ENCODE assay signal across 18 cellular contexts in genomic region chr1:184189361-184189760, GRCh38.
DNase-seq lines count a peak whose midpoint lies in the region; TF ChIP-seq lines count a peak whose summit lies in the region.
"Had no signal": no experiment of that assay in that cellular context is flagged by ENCODE, and none has a peak within 500 bp of the region (broad histone marks: within the 10 kb centered on the region; RNA-seq: fewer than 3 reads in every experiment).

No MANE protein-coding gene starts in this region.

- no peak overlapping the region for H3K27ac ChIP-seq in mammary epithelial cell (ENCODE audit: insufficient read depth, low read depth, low read length)
- H3K27ac ChIP-seq: gastrocnemius medialis, pancreas, transverse colon had no signal

- no peak overlapping the region for H2AFZ ChIP-seq in mammary epithelial cell (ENCODE audit: low read depth, low read length)
- H2AFZ ChIP-seq: GM23338 had no signal

- H3K9me3 ChIP-seq in mammary epithelial cell (replicated peaks; ENCODE audit: insufficient read depth, low read length): no peaks in the 10 kb centered on the region
- H3K9me3 ChIP-seq: gastrocnemius medialis, pancreas, transverse colon had no signal

- in situ Hi-C loops in mammary epithelial cell (cut with MboI; ENCODE audit: low sequenced_read_pairs in 2 of 2): no loop called here

- H3K27me3 ChIP-seq in mammary epithelial cell (ENCODE audit: insufficient read depth, low read length): no peaks in the 10 kb centered on the region
- H3K27me3 ChIP-seq: pancreas, transverse colon had no signal

- H3K4me1 ChIP-seq in mammary epithelial cell (ENCODE audit: insufficient read depth, low read length): no peaks in the 10 kb centered on the region
- H3K4me1 ChIP-seq: gastrocnemius medialis, pancreas had no signal

- no peaks in the 10 kb centered on the region for H3K36me3 ChIP-seq in mammary epithelial cell (ENCODE audit: insufficient read depth, low read length)
- H3K36me3 ChIP-seq: gastrocnemius medialis, pancreas, transverse colon had no signal

- H3K4me3 ChIP-seq in fibroblast of the aortic adventitia (ENCODE audit: low read depth, low read length): no peak overlapping the region
- no peak overlapping the region for H3K4me3 ChIP-seq in mammary epithelial cell (replicated peaks in 1 of 3; ENCODE audit: insufficient read depth in 1 of 3, low read depth in 2 of 3, low read length in 3 of 3)
- H3K4me3 ChIP-seq: dorsolateral prefrontal cortex, gastrocnemius medialis, GM23338, pancreas, transverse colon had no signal

- no peak overlapping the region for H3K9ac ChIP-seq in mammary epithelial cell (ENCODE audit: insufficient read depth, low read length)

- DNase-seq in DMS 273 (lab: John Stamatoyannopoulos, UW; ENCODE audit: unreplicated experiment) (peak; percentile 84), NCI-H1092 (lab: John Stamatoyannopoulos, UW) (peak; percentile 91), NCI-H526 treated with DMSO at 0.1 percent for 48 hours (lab: John Stamatoyannopoulos, UW) (peak; percentile 98), fibroblast of the aortic adventitia (ENCODE audit: low read depth) (peak; percentile 15), T-helper 1 cell (no peak), mammary epithelial cell (no peak)
- no peak for DNase-seq in activated CD4-positive, CD25-positive, alpha-beta regulatory T cell treated with anti-CD3 and anti-CD28 coated beads, Interleukin-2, amount 50 U/mL, for 72 hours
- DNase-seq: activated T-cell treated with anti-CD3 and anti-CD28 coated beads, Interleukin-2, amount 50 U/mL, for 72 hours; AML-193; gastrocnemius medialis; mesenchymal stem cell; natural killer cell; stimulated activated CD4-positive, alpha-beta T cell treated with anti-CD3 and anti-CD28 coated beads, Interleukin-2, amount 100 ng/mL, for 24 hours; stimulated activated naive CD8-positive, alpha-beta T cell treated with anti-CD3 and anti-CD28 coated beads, Interleukin-15, Interleukin-2, amounts not matched to agents 100 U/mL and 50 U/mL, for 24 hours; transverse colon had no signal

- CTCF ChIA-PET in mammary epithelial cell (lab: Charles Lee; ENCODE audit: low non-redundant PET): no interaction called here

- no peak overlapping the region for H3K4me2 ChIP-seq in mammary epithelial cell (ENCODE audit: insufficient read depth, low read depth, low read length)
- H3K4me2 ChIP-seq: GM23338 had no signal

- intact Hi-C loops in mammary epithelial cell (cut with micrococcal nuclease): no loop called here

- no peaks in the 10 kb centered on the region for H4K20me1 ChIP-seq in mammary epithelial cell (ENCODE audit: insufficient read depth, low read length)

- dilution Hi-C loops in mammary epithelial cell (cut with HindIII; ENCODE audit: low sequenced_read_pairs): no loop called here

- TF ChIP-seq CTCF in fibroblast of the aortic adventitia (IDR thresholded peaks at IDR 0.05; ENCODE audit: insufficient read depth, low read length) (no peak), mammary epithelial cell (conservative IDR thresholded peaks at IDR 0.05 in 1 of 2, IDR thresholded peaks at IDR 0.05 in 1 of 2; ENCODE audit: extremely low read depth in 1 of 2, insufficient read depth in 1 of 2, low read depth in 1 of 2, low read length in 2 of 2) (no peak)

- no TSS peak for BruUV-seq in mammary epithelial cell (replicated peaks; lab: Mats Ljungman, UMichigan)

- H3K79me2 ChIP-seq in mammary epithelial cell (ENCODE audit: insufficient read depth, low read length): no peaks in the 10 kb centered on the region

Comparison
In these comparisons a context has a peak if more than half of its experiments do, and no peak if none do; other contexts are left out.
1. DNase-seq: peak in DMS 273 (single experiment), NCI-H1092 (single experiment), NCI-H526 treated with DMSO at 0.1 percent for 48 hours (single experiment) and fibroblast of the aortic adventitia (single experiment); none in T-helper 1 cell (0 of 5), activated CD4-positive, CD25-positive, alpha-beta regulatory T cell treated with anti-CD3 and anti-CD28 coated beads, Interleukin-2, amount 50 U/mL, for 72 hours (single experiment) and mammary epithelial cell (single experiment).